ENCODE assay signal across 8 cellular contexts in the genomic region with DNA sequence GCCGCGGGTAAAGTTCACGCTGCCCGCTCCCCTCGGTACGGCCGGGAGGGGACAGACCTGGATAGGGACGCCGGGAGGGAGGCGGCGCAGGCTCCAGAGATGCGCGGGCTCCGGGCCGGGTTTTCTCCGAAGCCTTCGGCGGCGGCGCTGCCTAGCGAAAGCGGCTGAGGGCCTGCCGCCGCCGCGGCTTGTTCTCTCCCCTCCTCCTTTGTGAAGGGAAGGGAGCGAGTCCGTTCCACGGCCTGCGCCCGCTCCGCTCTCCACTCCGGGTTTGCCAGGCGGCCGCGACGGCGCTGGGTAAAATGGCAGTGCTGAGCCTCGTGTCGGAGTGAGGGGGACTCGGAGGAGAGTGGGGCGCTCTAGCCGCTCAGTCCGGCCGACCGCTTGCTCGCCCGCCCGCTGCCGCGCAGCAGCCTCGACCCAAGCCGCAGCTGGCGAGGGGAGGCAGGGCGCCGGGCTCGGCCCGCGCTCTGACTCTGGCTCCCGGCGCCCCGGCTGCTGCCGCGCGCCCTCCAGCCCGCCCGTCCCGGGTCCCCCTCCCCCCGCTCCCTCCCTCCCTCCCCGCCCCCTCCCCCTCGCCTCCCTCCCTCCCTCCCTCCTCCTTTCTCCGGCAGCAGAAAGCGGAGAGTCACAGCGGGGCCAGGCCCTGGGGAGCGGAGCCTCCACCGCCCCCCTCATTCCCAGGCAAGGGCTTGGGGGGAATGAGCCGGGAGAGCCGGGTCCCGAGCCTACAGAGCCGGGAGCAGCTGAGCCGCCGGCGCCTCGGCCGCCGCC. TPM values are rescaled to one million over a fixed set of nuclear protein-coding genes. Genes with fewer than 3 reads are reported as not detected.
A peak's percentile ranks its signal among the peaks of the same experiment; 100 is the strongest.
DNase-seq lines count a peak whose midpoint lies in the region; ATAC-seq and TF ChIP-seq lines count a peak whose summit lies in the region.

A gene (plus strand): TSS at position 599 of the 774 bp plus-strand sequence. CDS start 389 bp downstream, outside the sequence.

- H3K9me3 Mint-ChIP-seq in activated T-cell treated with anti-CD3 and anti-CD28 coated beads, Interleukin-2, amount 50 U/mL, for 4 hours, result no peaks in the 10 kb centered on the region

- H3K9ac ChIP-seq in KMS-11 (peak within 1 kb of the TSS; percentile 93), mucosa of rectum (ENCODE audit: low read depth in 1 of 2, low read length in 2 of 2) (peak within 1 kb of the TSS; percentile 72 to 85)

- H3K27me3 Mint-ChIP-seq in activated T-cell treated with anti-CD3 and anti-CD28 coated beads, Interleukin-2, amount 50 U/mL, for 4 hours (ENCODE audit: low read depth), result no peaks in the 10 kb centered on the region

- peak within 1 kb of the TSS; percentile 90 for H3K4me3 Mint-ChIP-seq in activated T-cell treated with anti-CD3 and anti-CD28 coated beads, Interleukin-2, amount 50 U/mL, for 4 hours

- H3K4me1 ChIP-seq in KMS-11 (ENCODE audit: low read depth, poor library complexity, severe bottlenecking) (peaks cover 44% of the 10 kb centered on the region), Peyer's patch (peaks cover 0 to 52% (median 24%) of the 10 kb centered on the region in 4 donors), mucosa of rectum (ENCODE audit: control insufficient read depth in 2 of 2, insufficient read depth in 2 of 2, low read length in 2 of 2) (peaks cover 33 to 47% of the 10 kb centered on the region in 2 donors)

- H3K36me3 ChIP-seq in KMS-11 (ENCODE audit: insufficient read depth) (no peaks in the 10 kb centered on the region), Peyer's patch (no peaks in the 10 kb centered on the region), mucosa of rectum (ENCODE audit: control insufficient read depth in 2 of 2, insufficient read depth in 2 of 2, low read length in 2 of 2) (no peaks in the 10 kb centered on the region)

- no peaks in the 10 kb centered on the region for H3K36me3 Mint-ChIP-seq in activated T-cell treated with anti-CD3 and anti-CD28 coated beads, Interleukin-2, amount 50 U/mL, for 4 hours (ENCODE audit: insufficient read depth)

- DNase-seq in DMS114 treated with DMSO at 0.1 percent for 48 hours (lab: John Stamatoyannopoulos, UW; ENCODE audit: unreplicated experiment), result peak; percentile 70
- peak; percentile 88 to 98 (median 98) for DNase-seq in Peyer's patch
- peak; percentile 93 for DNase-seq in activated T-cell treated with anti-CD3 and anti-CD28 coated beads, Interleukin-2, amount 50 U/mL, for 4 hours
- peak; percentile 96 to 98 for DNase-seq in erythroblast (lab: John Stamatoyannopoulos, UW)
- DNase-seq in stimulated activated CD8-positive, alpha-beta memory T cell treated with anti-CD3 and anti-CD28 coated beads, Interleukin-4, amount 100 ng/mL, for 24 hours (ENCODE audit: low read depth), result peak; percentile 90

- H3K27ac ChIP-seq in KMS-11 (peak within 1 kb of the TSS; percentile 80), Peyer's patch (peak within 1 kb of the TSS; percentile 96 to 100 (median 97)), mucosa of rectum (ENCODE audit: low read depth in 2 of 2, low read length in 2 of 2) (peak within 1 kb of the TSS; percentile 92 to 97)

- peaks cover 34% of the 10 kb centered on the region for H3K4me1 Mint-ChIP-seq in activated T-cell treated with anti-CD3 and anti-CD28 coated beads, Interleukin-2, amount 50 U/mL, for 4 hours (ENCODE audit: low read depth)

- H3K79me2 ChIP-seq in KMS-11 (ENCODE audit: insufficient read depth, low read depth), result peaks cover 37% of the 10 kb centered on the region

- peak within 1 kb of the TSS; percentile 89 for H3K4me2 ChIP-seq in KMS-11

- TF ChIP-seq CTCF in KMS-11 (conservative IDR thresholded peaks at IDR 0.05; ENCODE audit: low read depth, low read length), result no peak
- peak in 3 of 6 experiments; percentile 11 to 46 (median 16) for TF ChIP-seq CTCF in Peyer's patch (IDR thresholded peaks at IDR 0.05)

- peak within 1 kb of the TSS; percentile 58 for H2AFZ ChIP-seq in KMS-11 (ENCODE audit: low read depth)

- peak; percentile 37 for ATAC-seq in GM21737 (IDR thresholded peaks at IDR 0.05; ENCODE audit: unreplicated experiment)
- peak; percentile 48 to 61 for ATAC-seq in activated T-cell treated with anti-CD3 and anti-CD28 coated beads, Interleukin-2, amount 50 U/mL, for 4 hours

- H3K27me3 ChIP-seq in KMS-11 (ENCODE audit: insufficient read depth, low read depth) (no peaks in the 10 kb centered on the region), Peyer's patch (no peaks in the 10 kb centered on the region), mucosa of rectum (ENCODE audit: control insufficient read depth in 2 of 2, insufficient read depth in 2 of 2, low read length in 2 of 2) (no peaks in the 10 kb centered on the region)

- TF ChIP-seq POLR2A in Peyer's patch (IDR thresholded peaks at IDR 0.05) (peak; percentile 33 to 85), erythroblast (IDR thresholded peaks at IDR 0.05; ENCODE audit: low read length) (peak; percentile 95)

- H4K20me1 ChIP-seq in KMS-11 (ENCODE audit: insufficient read depth), result peaks cover 15% of the 10 kb centered on the region

- H3K9me3 ChIP-seq in Peyer's patch (no peaks in the 10 kb centered on the region), mucosa of rectum (ENCODE audit: control insufficient read depth in 2 of 2, low read length in 2 of 2) (no peaks in the 10 kb centered on the region)

- peak within 1 kb of the TSS; percentile 89 for H3K4me3 ChIP-seq in KMS-11 (IDR thresholded peaks at IDR 0.05; ENCODE audit: insufficient read depth, low read depth, low read length)
- H3K4me3 ChIP-seq in Peyer's patch, result peak within 1 kb of the TSS; percentile 95 to 98 (median 96)
- H3K4me3 ChIP-seq in mucosa of rectum (ENCODE audit: low read length in 2 of 2), result peak within 1 kb of the TSS; percentile 80 to 88

RNA-seq across cellular contexts. Expression of the gene that starts here (rescaled TPM):
- total RNA-seq in Peyer's patch, result 10 to 100 TPM; 49.4 to 90.8 (median 66.8) TPM
- 10 to 100 TPM; 85.0 to 92.7 (median 91.1) TPM for total RNA-seq in activated T-cell treated with anti-CD3 and anti-CD28 coated beads, Interleukin-2, amount 50 U/mL, for 4 hours

Comparison
In these comparisons a context has a peak if more than half of its experiments do, and no peak if none do; other contexts are left out.
1. Peak in every context shown above with its lines: DNase-seq, ATAC-seq, H3K4me3 ChIP-seq and H3K27ac ChIP-seq.